Comparison of ENCODE assay signal across 8 cellular contexts in the genomic region with DNA sequence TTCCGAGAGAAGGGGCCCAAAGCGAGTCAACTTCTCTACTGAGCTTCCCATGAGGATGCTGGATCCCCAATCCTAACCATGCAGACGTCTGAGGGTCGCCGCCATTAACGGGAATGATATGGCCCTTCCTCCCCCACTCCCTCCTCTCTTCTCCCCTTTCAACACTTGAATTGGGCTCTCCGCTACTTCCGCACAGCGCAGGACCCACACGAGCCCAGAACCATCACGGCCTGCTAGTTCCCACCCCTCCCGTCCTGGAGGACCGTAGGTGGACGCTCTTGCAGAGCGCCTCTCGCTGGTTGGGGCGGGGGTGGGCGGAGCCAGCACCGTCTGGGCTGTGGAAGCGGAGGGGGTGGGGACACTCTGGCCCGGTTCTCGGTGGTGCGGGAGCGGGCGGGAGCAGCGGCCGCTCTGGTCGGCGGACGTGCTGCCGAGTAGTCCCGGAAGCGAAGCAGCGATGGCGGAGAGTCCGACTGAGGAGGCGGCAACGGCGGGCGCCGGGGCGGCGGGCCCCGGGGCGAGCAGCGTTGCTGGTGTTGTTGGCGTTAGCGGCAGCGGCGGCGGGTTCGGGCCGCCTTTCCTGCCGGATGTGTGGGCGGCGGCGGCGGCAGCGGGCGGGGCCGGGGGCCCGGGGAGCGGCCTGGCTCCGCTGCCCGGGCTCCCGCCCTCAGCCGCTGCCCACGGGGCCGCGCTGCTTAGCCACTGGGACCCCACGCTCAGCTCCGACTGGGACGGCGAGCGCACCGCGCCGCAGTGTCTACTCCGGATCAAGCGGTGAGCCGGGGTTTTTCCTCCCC. TPM values are rescaled to one million over a fixed set of nuclear protein-coding genes. Genes with fewer than 3 reads are reported as not detected.
DNase-seq lines count a peak whose midpoint lies in the region; ATAC-seq, FAIRE-seq and TF ChIP-seq lines count a peak whose summit lies in the region.

Gene UBE2Z (plus strand): TSS at position 361 of the 797 bp plus-strand sequence. CDS start 97 bp downstream, at position 458.

- peak; percentile 99 for FAIRE-seq in GM12891 (lab: Jason Lieb, UNC)

- peaks cover 0 to 16% of the 10 kb centered on the region in 2 donors for H3K36me3 ChIP-seq in adrenal gland (replicated peaks in 1 of 2)

- H3K36me3 Mint-ChIP-seq in T-cell: peaks cover 16% of the 10 kb centered on the region
- peaks cover 13% of the 10 kb centered on the region for H3K36me3 Mint-ChIP-seq in progenitor cell of endocrine pancreas (ENCODE audit: insufficient read depth)

- POLR2A ChIA-PET in T-cell (lab: Charles Lee): interaction anchor here (0.6 to 1.2 kb wide), 7 partner anchors 15 to 967 kb away, joined by 3 to 5 read pairs (median 3); partner anchors contain the start of genes ATP5MC1 (in 2 of the 2), SNF8 (in 2 of the 2) and PNPO (in 1 of the 2)

- H3K9me3 Mint-ChIP-seq in T-cell: no peaks in the 10 kb centered on the region
- H3K9me3 Mint-ChIP-seq in progenitor cell of endocrine pancreas (ENCODE audit: low read depth): no peaks in the 10 kb centered on the region

- TF ChIP-seq POLR2A in GM12891 (IDR thresholded peaks at IDR 0.05; ENCODE audit: low read depth, low read length) (peak; percentile 90), adrenal gland (IDR thresholded peaks at IDR 0.05) (peak; percentile 80 to 92)

- H3K27ac ChIP-seq in adrenal gland: peak within 1 kb of the TSS; percentile 56 to 97 (median 88)

- H3K27me3 Mint-ChIP-seq in T-cell: no peaks in the 10 kb centered on the region
- no peaks in the 10 kb centered on the region for H3K27me3 Mint-ChIP-seq in progenitor cell of endocrine pancreas

- H3K4me1 Mint-ChIP-seq in T-cell (peaks cover 47 to 55% (median 48%) of the 10 kb centered on the region in 3 donors), progenitor cell of endocrine pancreas (ENCODE audit: low read depth) (peaks cover 32% of the 10 kb centered on the region)

- H3K4me3 Mint-ChIP-seq in T-cell: peak within 1 kb of the TSS; percentile 86 to 90 (median 87)
- H3K4me3 Mint-ChIP-seq in progenitor cell of endocrine pancreas (ENCODE audit: low read depth): peak within 1 kb of the TSS; percentile 91

- 0 to 1% (median 0%) methylated on average over 20 to 77 of the region's 81 CpGs for WGBS in adrenal gland, 4 donors

- TF ChIP-seq CTCF in adrenal gland (IDR thresholded peaks at IDR 0.05) (no peak), progenitor cell of endocrine pancreas (IDR thresholded peaks at IDR 0.05; ENCODE audit: unreplicated experiment) (peak; percentile 23)

- intact Hi-C loops in adrenal gland (cut with DNase I) (no loop called here), left cardiac atrium (cut with DNase I) (no loop called here)

- peak within 1 kb of the TSS; percentile 1 to 83 (median 39) for H3K4me3 ChIP-seq in adrenal gland

- no peaks in the 10 kb centered on the region for H3K9me3 ChIP-seq in adrenal gland (replicated peaks in 1 of 3)

- CTCF ChIA-PET in T-cell (lab: Charles Lee): interaction anchor here (0.7 to 1.4 kb wide), 3 partner anchors 16 to 24 kb away, joined by 3 to 6 read pairs (median 3); partner anchors contain the start of gene ATP5MC1 (in 1 of the 2)

- DNase-seq in GM12891 (ENCODE audit: insufficient read length, low spot score): peak; percentile 93
- DNase-seq in NCI-H1436 treated with DMSO at 0.1 percent for 48 hours (lab: John Stamatoyannopoulos, UW): peak; percentile 76
- peak; percentile 73 to 91 (median 82) for DNase-seq in T-cell
- DNase-seq in adrenal gland: peak; percentile 91 to 95 (median 94)
- peak; percentile 95 for DNase-seq in left cardiac atrium
- peak; percentile 78 for DNase-seq in progenitor cell of endocrine pancreas (ENCODE audit: low spot score, unreplicated experiment)
- peak; percentile 95 for DNase-seq in ureter (ENCODE audit: low spot score)

- H3K27me3 ChIP-seq in adrenal gland: no peaks in the 10 kb centered on the region

- H3K4me1 ChIP-seq in adrenal gland (replicated peaks in 1 of 2): peaks cover 18 to 29% of the 10 kb centered on the region in 2 donors

- H3K27ac Mint-ChIP-seq in T-cell (peak within 1 kb of the TSS; percentile 95 to 96), progenitor cell of endocrine pancreas (peak within 1 kb of the TSS; percentile 96)

- ATAC-seq in HG02840 (IDR thresholded peaks at IDR 0.05; ENCODE audit: low FRiP score, unreplicated experiment): peak; percentile 69
- ATAC-seq in T-cell (replicated peaks in 1 of 4): peak; percentile 90 to 94 (median 92)
- ATAC-seq in left cardiac atrium: peak; percentile 98

TF ChIP-seq in GM12891, 5 proteins besides CTCF, POLR2A, EP300 and RAD21:
- peak; percentile 59 for TF ChIP-seq SPI1 (IDR thresholded peaks at IDR 0.05; ENCODE audit: low read depth, low read length)
- peak; percentile 95 for TF ChIP-seq POLR2AphosphoS5 (IDR thresholded peaks at IDR 0.05; ENCODE audit: low read depth, low read length)
- peak; percentile 1 for TF ChIP-seq PAX5 (IDR thresholded peaks at IDR 0.05; ENCODE audit: insufficient read depth, low read length, severe bottlenecking)
- peak; percentile 82 for TF ChIP-seq TAF1 (IDR thresholded peaks at IDR 0.05; ENCODE audit: low read depth, low read length)
- peak; percentile 64 for TF ChIP-seq POU2F2 (IDR thresholded peaks at IDR 0.05; ENCODE audit: low read depth, low read length)

RNA-seq across cellular contexts. Expression of gene UBE2Z, which starts in this region (rescaled TPM):
- 60.4 TPM for polyA plus RNA-seq in GM12891 (2012; ENCODE audit: low read depth, missing spikeins)
- 10 to 100 TPM; 78.2 to 98.4 (median 91.6) TPM for total RNA-seq in T-cell
- 10 to 100 TPM; 60.1 to 92.2 (median 78.1) TPM for total RNA-seq in adrenal gland
- 10 to 100 TPM; 30.8 to 81.1 (median 32.2) TPM for polyA plus RNA-seq in adrenal gland
- total RNA-seq in left cardiac atrium: 10 to 100 TPM; 42.7 to 51.7 TPM
- total RNA-seq in progenitor cell of endocrine pancreas: 94.1 and 100 TPM in 2 replicates
- 81.9 TPM for total RNA-seq in ureter

Comparison
In these comparisons a context has a peak if more than half of its experiments do, and no peak if none do; other contexts are left out.
1. Peak in every context shown above with its lines: DNase-seq, ATAC-seq, H3K4me3 ChIP-seq and H3K27ac ChIP-seq.